In genomic region chr17:6392609-6393367, GRCh38 we compare ENCODE assay signal across 1 cellular context.
TF ChIP-seq lines count a peak whose summit lies in the region.

No MANE protein-coding gene starts in this region.

TF ChIP-seq in HepG2, 621 proteins besides CTCF, POLR2A, EP300 and RAD21 (continued from another document and continues in another):
- no peak for TF ChIP-seq ZNF407 (CRISPR knock-in tag; IDR thresholded peaks at IDR 0.05; ENCODE audit: not compliant biosample characterization)
- TF ChIP-seq, protein P1, sequence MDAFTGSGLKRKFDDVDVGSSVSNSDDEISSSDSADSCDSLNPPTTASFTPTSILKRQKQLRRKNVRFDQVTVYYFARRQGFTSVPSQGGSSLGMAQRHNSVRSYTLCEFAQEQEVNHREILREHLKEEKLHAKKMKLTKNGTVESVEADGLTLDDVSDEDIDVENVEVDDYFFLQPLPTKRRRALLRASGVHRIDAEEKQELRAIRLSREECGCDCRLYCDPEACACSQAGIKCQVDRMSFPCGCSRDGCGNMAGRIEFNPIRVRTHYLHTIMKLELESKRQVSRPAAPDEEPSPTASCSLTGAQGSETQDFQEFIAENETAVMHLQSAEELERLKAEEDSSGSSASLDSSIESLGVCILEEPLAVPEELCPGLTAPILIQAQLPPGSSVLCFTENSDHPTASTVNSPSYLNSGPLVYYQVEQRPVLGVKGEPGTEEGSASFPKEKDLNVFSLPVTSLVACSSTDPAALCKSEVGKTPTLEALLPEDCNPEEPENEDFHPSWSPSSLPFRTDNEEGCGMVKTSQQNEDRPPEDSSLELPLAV (CRISPR knock-in tag; conservative IDR thresholded peaks at IDR 0.05; ENCODE audit: low read depth): no peak
- TF ChIP-seq ZNF234 (CRISPR knock-in tag; conservative IDR thresholded peaks at IDR 0.05): no peak
- TF ChIP-seq ZNF432 (CRISPR knock-in tag; IDR thresholded peaks at IDR 0.05; ENCODE audit: borderline replicate concordance): no peak
- TF ChIP-seq KLF15 (CRISPR knock-in tag; IDR thresholded peaks at IDR 0.05; ENCODE audit: borderline replicate concordance): no peak
- no peak for TF ChIP-seq NR1H2 (CRISPR knock-in tag; IDR thresholded peaks at IDR 0.05; ENCODE audit: borderline replicate concordance, low read depth)
- TF ChIP-seq ZNF34 (CRISPR knock-in tag; IDR thresholded peaks at IDR 0.05; ENCODE audit: borderline replicate concordance): no peak
- peak; percentile 75 for TF ChIP-seq PHF21A (CRISPR knock-in tag; IDR thresholded peaks at IDR 0.05)
- TF ChIP-seq, protein P2, sequence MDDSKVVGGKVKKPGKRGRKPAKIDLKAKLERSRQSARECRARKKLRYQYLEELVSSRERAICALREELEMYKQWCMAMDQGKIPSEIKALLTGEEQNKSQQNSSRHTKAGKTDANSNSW (CRISPR knock-in tag; IDR thresholded peaks at IDR 0.05; ENCODE audit: borderline replicate concordance): no peak
- TF ChIP-seq MIER2 (CRISPR knock-in tag; IDR thresholded peaks at IDR 0.05): 0 out of 2 replicates have a peak, but pooled peaks have one; percentile 53
- no peak for TF ChIP-seq SRSF1 (optimal IDR thresholded peaks at IDR 0.05; ENCODE audit: low read depth, low read length)
- TF ChIP-seq TBP (CRISPR knock-in tag; IDR thresholded peaks at IDR 0.05): no peak
- TF ChIP-seq CENPX (CRISPR knock-in tag; IDR thresholded peaks at IDR 0.05): no peak
- TF ChIP-seq TAF1 (CRISPR knock-in tag; IDR thresholded peaks at IDR 0.05): no peak
- TF ChIP-seq SMC3 (IDR thresholded peaks at IDR 0.05; ENCODE audit: low read length): no peak
- TF ChIP-seq ZNF253 (CRISPR knock-in tag; IDR thresholded peaks at IDR 0.05; ENCODE audit: borderline replicate concordance): no peak
- TF ChIP-seq HOXA7 (CRISPR knock-in tag; IDR thresholded peaks at IDR 0.05): no peak
- no peak for TF ChIP-seq MATR3 (CRISPR knock-in tag; IDR thresholded peaks at IDR 0.05)
- TF ChIP-seq, protein P3, sequence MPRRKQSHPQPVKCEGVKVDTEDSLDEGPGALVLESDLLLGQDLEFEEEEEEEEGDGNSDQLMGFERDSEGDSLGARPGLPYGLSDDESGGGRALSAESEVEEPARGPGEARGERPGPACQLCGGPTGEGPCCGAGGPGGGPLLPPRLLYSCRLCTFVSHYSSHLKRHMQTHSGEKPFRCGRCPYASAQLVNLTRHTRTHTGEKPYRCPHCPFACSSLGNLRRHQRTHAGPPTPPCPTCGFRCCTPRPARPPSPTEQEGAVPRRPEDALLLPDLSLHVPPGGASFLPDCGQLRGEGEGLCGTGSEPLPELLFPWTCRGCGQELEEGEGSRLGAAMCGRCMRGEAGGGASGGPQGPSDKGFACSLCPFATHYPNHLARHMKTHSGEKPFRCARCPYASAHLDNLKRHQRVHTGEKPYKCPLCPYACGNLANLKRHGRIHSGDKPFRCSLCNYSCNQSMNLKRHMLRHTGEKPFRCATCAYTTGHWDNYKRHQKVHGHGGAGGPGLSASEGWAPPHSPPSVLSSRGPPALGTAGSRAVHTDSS (CRISPR knock-in tag; conservative IDR thresholded peaks at IDR 0.05): no peak
- TF ChIP-seq TCF7L2 (IDR thresholded peaks at IDR 0.05; ENCODE audit: low read depth, low read length): no peak
- TF ChIP-seq KLF6 (CRISPR knock-in tag; IDR thresholded peaks at IDR 0.05): no peak
- TF ChIP-seq ONECUT2 (CRISPR knock-in tag; IDR thresholded peaks at IDR 0.05): peak; percentile 89
- peak; percentile 84 for TF ChIP-seq CBFB (CRISPR knock-in tag; IDR thresholded peaks at IDR 0.05)
- TF ChIP-seq HMG20A (CRISPR knock-in tag; IDR thresholded peaks at IDR 0.05; ENCODE audit: borderline replicate concordance): no peak
- TF ChIP-seq CHD4 (IDR thresholded peaks at IDR 0.05; ENCODE audit: borderline replicate concordance, low read length): peak; percentile 15; the same call in 1 of the 2 replicates
- TF ChIP-seq NFKB2 (CRISPR knock-in tag; IDR thresholded peaks at IDR 0.05; ENCODE audit: borderline replicate concordance): peak; percentile 43; the same call in 1 of the 2 replicates
- peak; percentile 66 for TF ChIP-seq TCF7 (IDR thresholded peaks at IDR 0.05; ENCODE audit: low read depth)
- TF ChIP-seq EHMT2 (IDR thresholded peaks at IDR 0.05; ENCODE audit: borderline replicate concordance, low read depth, low read length): 0 out of 2 replicates have a peak, but pooled peaks have one; percentile 21
- no peak for TF ChIP-seq ZMYM2 (CRISPR knock-in tag; IDR thresholded peaks at IDR 0.05)
- TF ChIP-seq SOX13 (IDR thresholded peaks at IDR 0.05): no peak
- TF ChIP-seq SOX13 (CRISPR knock-in tag; conservative IDR thresholded peaks at IDR 0.05 in 1 of 2, IDR thresholded peaks at IDR 0.05 in 1 of 2): peak in 1 of 2 experiments; percentile 39; a peak in 2 of 4 replicates
- TF ChIP-seq SNRNP70 (IDR thresholded peaks at IDR 0.05; ENCODE audit: low read depth, low read length): no peak
- TF ChIP-seq REXO4 (CRISPR knock-in tag; IDR thresholded peaks at IDR 0.05; ENCODE audit: borderline replicate concordance): no peak
- peak; percentile 33; the same call in 1 of the 2 replicates for TF ChIP-seq THAP11 (CRISPR knock-in tag; IDR thresholded peaks at IDR 0.05)
- TF ChIP-seq CREM (IDR thresholded peaks at IDR 0.05): peak; percentile 58; the same call in 1 of the 2 replicates
- no peak for TF ChIP-seq CREM (CRISPR knock-in tag; IDR thresholded peaks at IDR 0.05)
- TF ChIP-seq ZBTB14 (CRISPR knock-in tag; IDR thresholded peaks at IDR 0.05): no peak
- TF ChIP-seq SALL1 (CRISPR knock-in tag; IDR thresholded peaks at IDR 0.05): peak; percentile 81
- no peak for TF ChIP-seq BCLAF1 (IDR thresholded peaks at IDR 0.05)
- TF ChIP-seq RERE (CRISPR knock-in tag; IDR thresholded peaks at IDR 0.05; ENCODE audit: low read depth): no peak
- peak; percentile 17; the same call in 1 of the 2 replicates for TF ChIP-seq TBX3 (IDR thresholded peaks at IDR 0.05; ENCODE audit: borderline replicate concordance)
